Comparison of ENCODE assay signal across 8 cellular contexts in genomic region chr3:149981989-149982388, GRCh38. TPM values are rescaled to one million over a fixed set of nuclear protein-coding genes. Genes with fewer than 3 reads are reported as not detected.
A peak's percentile ranks its signal among the peaks of the same experiment; 100 is the strongest.
DNase-seq lines count a peak whose midpoint lies in the region; ATAC-seq, FAIRE-seq and TF ChIP-seq lines count a peak whose summit lies in the region.
"Not testable (repeated sequence)": the region's sequence is repeated elsewhere in the genome, so short reads cannot be mapped to it uniquely, and the experiment has no call there.

No MANE protein-coding gene starts in this region.

- not testable (repeated sequence) for H3K36me3 ChIP-seq in naive thymus-derived CD4-positive, alpha-beta T cell (ENCODE audit: control insufficient read depth in 2 of 3, insufficient read depth in 3 of 3, low read length in 3 of 3)

- POLR2A ChIA-PET in activated CD8-positive, alpha-beta T cell treated with anti-CD3 and anti-CD28 coated beads, Interleukin-2, amount 10 ng/mL, durations not matched to agents 7 days and 5 days (lab: Charles Lee); naive thymus-derived CD4-positive, alpha-beta T cell (lab: Charles Lee): not testable (repeated sequence)

- not testable (repeated sequence) for H3K4me1 Mint-ChIP-seq in activated CD8-positive, alpha-beta T cell treated with anti-CD3 and anti-CD28 coated beads, Interleukin-2, amount 10 ng/mL, durations not matched to agents 7 days and 5 days (ENCODE audit: low read depth); naive thymus-derived CD4-positive, alpha-beta T cell

- not testable (repeated sequence) for H3K27me3 ChIP-seq in right cardiac atrium (ENCODE audit: control insufficient read depth, insufficient read depth); naive thymus-derived CD4-positive, alpha-beta T cell (ENCODE audit: control insufficient read depth in 2 of 2, insufficient read depth in 2 of 2, low read length in 2 of 2)

- H3K9me3 ChIP-seq in right cardiac atrium (ENCODE audit: control insufficient read depth, low read length); naive thymus-derived CD4-positive, alpha-beta T cell (ENCODE audit: control insufficient read depth in 2 of 3, low read length in 3 of 3): not testable (repeated sequence)

- CTCF ChIA-PET in activated CD8-positive, alpha-beta T cell treated with anti-CD3 and anti-CD28 coated beads, Interleukin-2, amount 10 ng/mL, durations not matched to agents 7 days and 5 days (lab: Charles Lee); naive thymus-derived CD4-positive, alpha-beta T cell (lab: Charles Lee): not testable (repeated sequence)

- H3K27ac ChIP-seq in 22Rv1; right cardiac atrium (ENCODE audit: low read length); naive thymus-derived CD4-positive, alpha-beta T cell (ENCODE audit: low read depth, low read length): not testable (repeated sequence)

- FAIRE-seq in GM12891 (lab: Jason Lieb, UNC) (peak; percentile 88), RCC 7860 (lab: Jason Lieb, UNC) (peak; percentile 63), colon (lab: Jason Lieb, UNC) (peak; percentile 38)

- peaks cover 21% of the 10 kb centered on the region for H3K27me3 Mint-ChIP-seq in activated CD8-positive, alpha-beta T cell treated with anti-CD3 and anti-CD28 coated beads, Interleukin-2, amount 10 ng/mL, durations not matched to agents 7 days and 5 days (ENCODE audit: low read depth)
- H3K27me3 Mint-ChIP-seq in naive thymus-derived CD4-positive, alpha-beta T cell: peaks cover 0 to 23% (median 15%) of the 10 kb centered on the region in 5 donors

- H3K4me3 ChIP-seq in right cardiac atrium (ENCODE audit: low read length); naive thymus-derived CD4-positive, alpha-beta T cell (ENCODE audit: low read length): not testable (repeated sequence)

- ATAC-seq in HG02642 (IDR thresholded peaks at IDR 0.05; ENCODE audit: poor library complexity, unreplicated experiment) (peak; percentile 60), right cardiac atrium (peak; percentile 22 to 52)
- ATAC-seq in activated CD8-positive, alpha-beta T cell treated with anti-CD3 and anti-CD28 coated beads, Interleukin-2, amount 10 ng/mL, durations not matched to agents 7 days and 5 days: peak; percentile 49
- ATAC-seq in naive thymus-derived CD4-positive, alpha-beta T cell: peak; percentile 65

- TF ChIP-seq CTCF in 22Rv1 (IDR thresholded peaks at IDR 0.05): peak; percentile 37

- H3K27ac Mint-ChIP-seq in activated CD8-positive, alpha-beta T cell treated with anti-CD3 and anti-CD28 coated beads, Interleukin-2, amount 10 ng/mL, durations not matched to agents 7 days and 5 days; naive thymus-derived CD4-positive, alpha-beta T cell: not testable (repeated sequence)

- intact Hi-C loops in right cardiac atrium (cut with DNase I); naive thymus-derived CD4-positive, alpha-beta T cell (cut with micrococcal nuclease): not testable (repeated sequence)

- DNase-seq in GM12891 (ENCODE audit: insufficient read length, low spot score); RCC 7860 (ENCODE audit: low spot score); activated CD8-positive, alpha-beta T cell treated with anti-CD3 and anti-CD28 coated beads, Interleukin-2, amount 10 ng/mL, durations not matched to agents 7 days and 5 days; right cardiac atrium; naive thymus-derived CD4-positive, alpha-beta T cell: not testable (repeated sequence)

- not testable (repeated sequence) for H3K9me3 Mint-ChIP-seq in activated CD8-positive, alpha-beta T cell treated with anti-CD3 and anti-CD28 coated beads, Interleukin-2, amount 10 ng/mL, durations not matched to agents 7 days and 5 days (ENCODE audit: insufficient read depth); naive thymus-derived CD4-positive, alpha-beta T cell

- not testable (repeated sequence) for H3K36me3 Mint-ChIP-seq in activated CD8-positive, alpha-beta T cell treated with anti-CD3 and anti-CD28 coated beads, Interleukin-2, amount 10 ng/mL, durations not matched to agents 7 days and 5 days (ENCODE audit: low read depth); naive thymus-derived CD4-positive, alpha-beta T cell

- WGBS in right cardiac atrium: 71% methylated on average over 4 of the region's 10 CpGs

- H3K4me3 Mint-ChIP-seq in activated CD8-positive, alpha-beta T cell treated with anti-CD3 and anti-CD28 coated beads, Interleukin-2, amount 10 ng/mL, durations not matched to agents 7 days and 5 days; naive thymus-derived CD4-positive, alpha-beta T cell: not testable (repeated sequence)

- not testable (repeated sequence) for TF ChIP-seq POLR2A in GM12891 (IDR thresholded peaks at IDR 0.05; ENCODE audit: low read depth, low read length)

- H3K4me1 ChIP-seq in right cardiac atrium (ENCODE audit: control insufficient read depth, insufficient read depth, low read length); naive thymus-derived CD4-positive, alpha-beta T cell (ENCODE audit: control insufficient read depth in 2 of 2, insufficient read depth in 2 of 2, low read length in 2 of 2): not testable (repeated sequence)

RNA-seq across cellular contexts. Expression of gene PFN2, which starts 11.3 kb away (rescaled TPM):
- polyA plus RNA-seq in GM12891 (2012; ENCODE audit: low read depth, missing spikeins): 2.6 TPM
- total RNA-seq in activated CD8-positive, alpha-beta T cell treated with anti-CD3 and anti-CD28 coated beads, Interleukin-2, amount 10 ng/mL, durations not matched to agents 7 days and 5 days: under 1 TPM in 1 of 2 experiments, not detected in 1; 0.53 TPM
- total RNA-seq in right cardiac atrium: 10 to 100 TPM; 57.2 to 74.6 (median 67.4) TPM
- polyA plus RNA-seq in right cardiac atrium: 48.5 TPM
- 10 to 100 TPM in 1 of 5 experiments, 1 to 10 TPM in 3, under 1 TPM in 1; 0.36 to 14.2 (median 9.0) TPM for total RNA-seq in naive thymus-derived CD4-positive, alpha-beta T cell
- polyA plus RNA-seq in naive thymus-derived CD4-positive, alpha-beta T cell: 10 to 100 TPM in 1 of 2 donors, 1 to 10 TPM in 1; 6.5 to 10.4 TPM
